In the genomic region with DNA sequence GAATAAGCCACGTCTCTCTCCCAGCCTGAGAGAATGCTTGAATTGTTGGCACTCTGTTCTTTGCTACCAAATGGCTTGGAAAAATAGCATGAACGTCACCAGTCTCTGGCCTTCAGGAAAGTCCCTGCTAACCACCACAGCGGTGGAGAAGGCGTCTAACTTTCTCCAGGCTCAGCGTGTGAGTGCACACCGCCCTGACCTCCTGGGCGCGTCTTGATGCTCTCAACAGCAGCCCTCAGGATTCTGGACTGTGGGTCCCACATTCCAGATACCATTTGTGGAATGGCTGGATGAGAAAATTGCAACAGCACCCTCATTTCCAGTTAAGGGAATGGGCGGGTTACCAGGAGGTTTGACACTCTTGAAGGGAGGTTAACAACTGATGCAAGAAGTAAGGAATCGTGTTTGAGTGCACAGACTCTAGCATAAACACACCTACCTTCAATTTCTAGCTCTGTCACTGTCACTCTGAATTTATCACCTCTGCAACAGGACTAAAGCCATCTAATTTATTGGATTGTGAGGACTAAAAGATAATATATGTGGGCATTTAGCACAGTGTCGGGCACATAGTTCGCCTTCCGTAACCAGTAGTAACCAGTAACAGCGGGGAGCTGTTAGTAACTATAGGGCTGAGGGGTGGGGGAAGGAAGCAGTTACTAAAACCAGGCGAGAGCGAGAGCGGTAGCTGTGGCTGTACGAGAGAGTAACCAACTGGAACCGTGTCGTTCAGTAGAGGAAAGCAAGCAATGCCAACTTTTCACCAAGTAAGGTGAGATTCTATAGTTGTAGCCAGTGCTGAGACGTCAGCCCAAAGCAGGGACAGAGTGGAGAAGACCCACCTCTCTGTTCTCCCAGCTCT, we compare ENCODE assay signal across 8 cellular contexts. TPM values are rescaled to one million over a fixed set of nuclear protein-coding genes. Genes with fewer than 3 reads are reported as not detected.
DNase-seq lines count a peak whose midpoint lies in the region; ATAC-seq, FAIRE-seq and TF ChIP-seq lines count a peak whose summit lies in the region.

No MANE protein-coding gene starts in this region.

- TF ChIP-seq CTCF in PC-9 (conservative IDR thresholded peaks at IDR 0.05) (no peak), astrocyte of the spinal cord (IDR thresholded peaks at IDR 0.05; ENCODE audit: low read depth, low read length) (no peak)

- POLR2A ChIA-PET in PC-9 (lab: Charles Lee; ENCODE audit: unreplicated experiment) = interaction anchor here (0.9 kb wide), 1 partner anchor 252 kb away, joined by 11 read pairs; no protein-coding TSS in a partner anchor

- CTCF ChIA-PET in PC-9 (lab: Charles Lee) = no interaction called here

- BruUV-seq in PC-9 (replicated peaks; lab: Mats Ljungman, UMichigan) = TSS peak; percentile 92

- no peaks in the 10 kb centered on the region for H4K20me1 ChIP-seq in PC-9 (ENCODE audit: insufficient read depth)

- H3K4me1 ChIP-seq in PC-9 (replicated peaks; ENCODE audit: insufficient read depth) = peaks cover 24% of the 10 kb centered on the region

- H3K27ac Mint-ChIP-seq in stimulated activated naive B cell treated with anti-CD40 and anti-IgM and Interleukin-4, amounts not matched to agents 10 μg/mL and 1 μg/mL and 100 μg/mL, for 72 hours = peak overlapping the region; percentile 99

- H2AFZ ChIP-seq in PC-9 = peak overlapping the region; percentile 55; the same call in 1 of the 2 replicates

- in situ Hi-C loops in astrocyte of the spinal cord (cut with HindIII; ENCODE audit: low sequenced_read_pairs) = no loop called here

- ATAC-seq in HG02588 (IDR thresholded peaks at IDR 0.05; ENCODE audit: unreplicated experiment) = peak; percentile 55
- ATAC-seq in stimulated activated naive B cell treated with anti-CD40 and anti-IgM and Interleukin-4, amounts not matched to agents 10 μg/mL and 1 μg/mL and 100 μg/mL, for 72 hours (replicated peaks) = peak; percentile 70 to 72

- intact Hi-C loops in PC-9 (cut with micrococcal nuclease; ENCODE audit: unreplicated experiment) = loop anchor here (5.0 to 10.0 kb wide), 2 partner anchors 454 to 681 kb away; a partner anchor contains a TSS

- H3K9me3 ChIP-seq in PC-9 (ENCODE audit: insufficient read depth, low read depth) = no peaks in the 10 kb centered on the region

- FAIRE-seq in GM18507 (lab: Jason Lieb, UNC) = peak; percentile 99

- no peaks in the 10 kb centered on the region for H3K9me3 Mint-ChIP-seq in stimulated activated naive B cell treated with anti-CD40 and anti-IgM and Interleukin-4, amounts not matched to agents 10 μg/mL and 1 μg/mL and 100 μg/mL, for 72 hours

- peaks cover 28% of the 10 kb centered on the region; the same call in 1 of the 2 replicates for H3F3A ChIP-seq in PC-9 (ENCODE audit: insufficient read depth, low read depth)

- H3K27me3 Mint-ChIP-seq in stimulated activated naive B cell treated with anti-CD40 and anti-IgM and Interleukin-4, amounts not matched to agents 10 μg/mL and 1 μg/mL and 100 μg/mL, for 72 hours = no peaks in the 10 kb centered on the region

- H3K4me3 ChIP-seq in PC-9 (peak overlapping the region; percentile 80), astrocyte of the spinal cord (ENCODE audit: low read depth, low read length) (peak overlapping the region; percentile 76)

- peaks cover 8 to 32% of the 10 kb centered on the region in 2 donors for H3K36me3 Mint-ChIP-seq in stimulated activated naive B cell treated with anti-CD40 and anti-IgM and Interleukin-4, amounts not matched to agents 10 μg/mL and 1 μg/mL and 100 μg/mL, for 72 hours

- no peaks in the 10 kb centered on the region for H3K36me3 ChIP-seq in PC-9 (ENCODE audit: low read depth)

- H3K4me3 Mint-ChIP-seq in stimulated activated naive B cell treated with anti-CD40 and anti-IgM and Interleukin-4, amounts not matched to agents 10 μg/mL and 1 μg/mL and 100 μg/mL, for 72 hours = peak overlapping the region; percentile 90 to 94

- H3K4me1 Mint-ChIP-seq in stimulated activated naive B cell treated with anti-CD40 and anti-IgM and Interleukin-4, amounts not matched to agents 10 μg/mL and 1 μg/mL and 100 μg/mL, for 72 hours = peaks cover 32 to 38% of the 10 kb centered on the region in 2 donors

- no peaks in the 10 kb centered on the region for H3K9me2 ChIP-seq in PC-9 (ENCODE audit: insufficient read depth)

- DNase-seq in GM18507 (ENCODE audit: extremely low spot score, insufficient read length, low read depth) (no peak), PC-9 (no peak), astrocyte of the spinal cord (ENCODE audit: low read depth, low spot score) (peak; percentile 53), left kidney (ENCODE audit: low read depth, low spot score) (peak; percentile 40), cerebellar nuclear complex (lab: John Stamatoyannopoulos, UW) (no peak), DMS79 treated with DMSO at 0.1 percent for 48 hours (lab: John Stamatoyannopoulos, UW) (no peak)
- DNase-seq in stimulated activated naive B cell treated with anti-CD40 and anti-IgM and Interleukin-4, amounts not matched to agents 10 μg/mL and 1 μg/mL and 100 μg/mL, for 72 hours = peak; percentile 73

- peak overlapping the region; percentile 84 for H3K27ac ChIP-seq in PC-9

- no peaks in the 10 kb centered on the region for H3K79me2 ChIP-seq in PC-9 (ENCODE audit: low read depth)

- peak overlapping the region; percentile 98 for H3K4me2 ChIP-seq in PC-9

- no peaks in the 10 kb centered on the region for H3K27me3 ChIP-seq in PC-9 (ENCODE audit: insufficient read depth, low read depth)

RNA-seq across cellular contexts. Expression of a gene that starts 0.8 kb away (rescaled TPM):
- 13.5 and 22.0 TPM in 2 replicates for total RNA-seq in PC-9 (2021)

RNA-seq across cellular contexts. Expression of a gene that starts 11.8 kb away (rescaled TPM):
- total RNA-seq in PC-9 (2021) = 2.3 and 4.4 TPM in 2 replicates

Comparison
In these comparisons a context has a peak if more than half of its experiments do, and no peak if none do; other contexts are left out.
1. DNase-seq: peak in astrocyte of the spinal cord (single experiment), left kidney (single experiment) and stimulated activated naive B cell treated with anti-CD40 and anti-IgM and Interleukin-4, amounts not matched to agents 10 μg/mL and 1 μg/mL and 100 μg/mL, for 72 hours (single experiment); none in GM18507 (single experiment), PC-9 (0 of 2), cerebellar nuclear complex (0 of 2) and DMS79 treated with DMSO at 0.1 percent for 48 hours (single experiment).